11 cellular contexts compared by ENCODE assay signal in the genomic region with DNA sequence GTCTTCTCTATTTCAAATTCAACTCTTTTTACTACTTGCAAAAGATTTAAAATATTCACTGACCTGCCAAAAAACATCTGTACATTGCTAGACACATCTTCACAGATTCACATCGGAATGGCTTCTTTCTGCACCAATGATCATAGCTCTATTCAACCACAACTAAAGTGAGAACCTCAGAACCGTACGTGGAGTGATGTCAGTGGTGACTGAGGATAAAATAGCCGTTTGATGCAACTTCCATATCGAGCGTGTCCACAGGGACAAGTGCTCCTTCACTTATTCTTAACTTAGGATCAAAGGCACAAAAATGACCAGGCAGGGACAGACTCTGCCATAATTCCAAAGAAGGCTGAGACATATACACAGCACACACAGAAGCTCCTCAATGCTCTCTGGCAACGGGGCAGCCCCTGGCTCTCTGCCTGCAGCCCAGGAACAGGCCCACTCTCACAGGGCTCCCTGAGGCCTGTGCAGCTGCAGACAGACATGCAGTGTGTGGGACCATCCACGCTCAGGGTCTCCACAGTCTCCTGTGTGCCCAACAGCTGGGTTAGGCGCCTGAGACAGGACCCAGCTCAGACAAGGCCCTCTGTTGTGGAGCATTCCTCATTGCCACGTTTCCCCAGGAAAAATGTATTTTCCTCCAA. TPM values are rescaled to one million over a fixed set of nuclear protein-coding genes. Genes with fewer than 3 reads are reported as not detected.
DNase-seq lines count a peak whose midpoint lies in the region; ATAC-seq and TF ChIP-seq lines count a peak whose summit lies in the region.
"Had no signal": no experiment of that assay in that cellular context is flagged by ENCODE, and none has a peak within 500 bp of the region (broad histone marks: within the 10 kb centered on the region; RNA-seq: fewer than 3 reads in every experiment).

No MANE protein-coding gene starts in this region.

- ATAC-seq in CD8-positive, alpha-beta T cell: peak; percentile 57
- ATAC-seq in GM19372 (IDR thresholded peaks at IDR 0.05; ENCODE audit: low read depth, unreplicated experiment): peak; percentile 50
- peak; percentile 45 for ATAC-seq in HG03571 (IDR thresholded peaks at IDR 0.05; ENCODE audit: unreplicated experiment)

- TF ChIP-seq EP300 in stomach (IDR thresholded peaks at IDR 0.05): no peak

- no peak overlapping the region for H3K27ac ChIP-seq in CD8-positive, alpha-beta T cell (ENCODE audit: low read depth, low read length)
- H3K27ac ChIP-seq in left ventricle myocardium inferior (replicated peaks) (peak overlapping the region; percentile 13), stomach (no peak overlapping the region)
- H3K27ac ChIP-seq: sigmoid colon had no signal

- H3K4me1 Mint-ChIP-seq in CD8-positive, alpha-beta T cell (ENCODE audit: low read depth): peaks cover 65% of the 10 kb centered on the region

- WGBS in stomach, 5 donors: 75 to 84% (median 76%) methylated on average over 10 of the region's 10 CpGs

- peaks cover 97% of the 10 kb centered on the region for H3K4me1 ChIP-seq in CD8-positive, alpha-beta T cell (ENCODE audit: insufficient read depth, low read length)
- peaks cover 100% of the 10 kb centered on the region for H3K4me1 ChIP-seq in left ventricle myocardium inferior
- peaks cover 20 to 81% (median 53%) of the 10 kb centered on the region in 4 donors for H3K4me1 ChIP-seq in stomach

- POLR2A ChIA-PET in CD8-positive, alpha-beta T cell (lab: Charles Lee): interaction anchor here (0.6 to 0.9 kb wide), 2 partner anchors 10 to 67 kb away, joined by 3 to 4 read pairs; no protein-coding TSS in a partner anchor

- H3K9me3 Mint-ChIP-seq in CD8-positive, alpha-beta T cell: no peaks in the 10 kb centered on the region

- peak overlapping the region; percentile 85 for H3K27ac Mint-ChIP-seq in CD8-positive, alpha-beta T cell

- H3K27me3 Mint-ChIP-seq in CD8-positive, alpha-beta T cell (ENCODE audit: low read depth): no peaks in the 10 kb centered on the region

- H3K36me3 Mint-ChIP-seq in CD8-positive, alpha-beta T cell: peaks cover 46% of the 10 kb centered on the region

- H3K9me3 ChIP-seq in CD8-positive, alpha-beta T cell (ENCODE audit: low read length): no peaks in the 10 kb centered on the region
- no peaks in the 10 kb centered on the region for H3K9me3 ChIP-seq in left ventricle myocardium inferior (replicated peaks)
- no peaks in the 10 kb centered on the region for H3K9me3 ChIP-seq in stomach
- H3K9me3 ChIP-seq: sigmoid colon had no signal

- no peak overlapping the region for H3K4me3 ChIP-seq in CD8-positive, alpha-beta T cell (ENCODE audit: low read depth, low read length)
- H3K4me3 ChIP-seq in left ventricle myocardium inferior (no peak overlapping the region), stomach (no peak overlapping the region)
- H3K4me3 ChIP-seq: sigmoid colon had no signal

- TF ChIP-seq POLR2A in stomach (IDR thresholded peaks at IDR 0.05): no peak

- intact Hi-C loops in CD8-positive, alpha-beta T cell (cut with DNase I, micrococcal nuclease): loop anchor here in 1 of 2 experiments (2.0 kb wide), 1 partner anchor 16 kb away; no protein-coding TSS in a partner anchor
- intact Hi-C loops in left ventricle myocardium inferior (cut with micrococcal nuclease): no loop called here
- intact Hi-C loops in stomach (cut with DNase I; ENCODE audit: low total_unique reads): no loop called here

- no peaks in the 10 kb centered on the region for H3K27me3 ChIP-seq in CD8-positive, alpha-beta T cell (ENCODE audit: insufficient read depth, low read length)
- H3K27me3 ChIP-seq in left ventricle myocardium inferior (ENCODE audit: low read depth) (no peaks in the 10 kb centered on the region), stomach (no peaks in the 10 kb centered on the region)
- H3K27me3 ChIP-seq: sigmoid colon had no signal

- DNase-seq in CD8-positive, alpha-beta T cell: no peak
- DNase-seq in left ventricle myocardium inferior (peak; percentile 59), stomach (no peak), NCI-H526 treated with DMSO at 0.1 percent for 48 hours (lab: John Stamatoyannopoulos, UW) (no peak), NCI-H510A treated with DMSO at 0.1 percent for 48 hours (lab: John Stamatoyannopoulos, UW) (no peak), DMS153 (lab: John Stamatoyannopoulos, UW) (no peak)
- DNase-seq: DMS 273 treated with DMSO at 0.1 percent for 48 hours, RPMI8226, sigmoid colon had no signal

- CTCF ChIA-PET in CD8-positive, alpha-beta T cell (lab: Charles Lee): interaction anchor here (1.5 to 2.1 kb wide), 2 partner anchors 140 to 193 kb away, joined by 4 to 6 read pairs; no protein-coding TSS in a partner anchor

- peak overlapping the region; percentile 40 for H3K4me3 Mint-ChIP-seq in CD8-positive, alpha-beta T cell

- no peak for TF ChIP-seq CTCF in CD8-positive, alpha-beta T cell (IDR thresholded peaks at IDR 0.05)
- no peak for TF ChIP-seq CTCF in left ventricle myocardium inferior (IDR thresholded peaks at IDR 0.05; ENCODE audit: borderline replicate concordance)
- TF ChIP-seq CTCF in stomach (IDR thresholded peaks at IDR 0.05): no peak

- H3K36me3 ChIP-seq in CD8-positive, alpha-beta T cell (ENCODE audit: insufficient read depth, low read length): no peaks in the 10 kb centered on the region
- H3K36me3 ChIP-seq in left ventricle myocardium inferior (no peaks in the 10 kb centered on the region), stomach (peaks cover 0 to 3% (median 0%) of the 10 kb centered on the region in 4 donors)
- H3K36me3 ChIP-seq: sigmoid colon had no signal

RNA-seq across cellular contexts. Expression of a gene that starts 22.8 kb away (rescaled TPM):
- total RNA-seq in CD8-positive, alpha-beta T cell: 100 to 1,000 TPM; 479 to 483 TPM
- total RNA-seq in left ventricle myocardium inferior (46.3 TPM), stomach (100 to 1,000 TPM in 2 of 5 donors, 10 to 100 TPM in 2, 1 to 10 TPM in 1; 8.4 to 146 (median 81.7) TPM)
- polyA plus RNA-seq in stomach: 10 to 100 TPM; 15.8 to 22.7 (median 18.0) TPM
